ENCODE assay signal across 32 cellular contexts in genomic region chr3:75303676-75304075, GRCh38.
"Had no signal": no experiment of that assay in that cellular context is flagged by ENCODE, and none has a peak within 500 bp of the region (broad histone marks: within the 10 kb centered on the region; RNA-seq: fewer than 3 reads in every experiment).

No MANE protein-coding gene starts in this region.

- H3K4me1 ChIP-seq: adrenal gland, foreskin keratinocyte, gastrocnemius medialis, heart left ventricle had no signal

- H3K36me3 ChIP-seq: adrenal gland, cardiac muscle cell, esophagus muscularis mucosa, gastrocnemius medialis, heart left ventricle had no signal

- DNase-seq: activated CD4-positive, alpha-beta memory T cell treated with anti-CD3 and anti-CD28 coated beads for 36 hours; activated CD4-positive, alpha-beta T cell treated with anti-CD3 and anti-CD28 coated beads for 36 hours; activated CD4-positive, alpha-beta T cell treated with anti-CD3 and anti-CD28 coated beads, Interleukin-2, amount 10 ng/mL, durations not matched to agents 24 days and 14 days; activated CD4-positive, CD25-positive, alpha-beta regulatory T cell; activated CD4-positive, CD25-positive, alpha-beta regulatory T cell treated with anti-CD3 and anti-CD28 coated beads, Interleukin-2, amount 50 U/mL, for 72 hours; activated CD8-positive, alpha-beta memory T cell treated with anti-CD3 and anti-CD28 coated beads, Interleukin-2, amount 10 ng/mL, durations not matched to agents 7 days and 5 days; activated CD8-positive, alpha-beta memory T cell treated with anti-CD3 and anti-CD28 coated beads, Interleukin-2, amount 50 U/mL, for 4 hours; activated CD8-positive, alpha-beta T cell treated with anti-CD3 and anti-CD28 coated beads, Interleukin-2, amount 10 ng/mL, durations not matched to agents 7 days and 5 days; activated effector memory CD4-positive, alpha-beta T cell treated with anti-CD3 and anti-CD28 coated beads, Interleukin-2, amount 50 U/mL, for 16 hours; activated naive CD4-positive, alpha-beta T cell treated with anti-CD3 and anti-CD28 coated beads for 36 hours; activated naive CD8-positive, alpha-beta T cell treated with anti-CD3 and anti-CD28 coated beads for 36 hours; activated naive CD8-positive, alpha-beta T cell treated with anti-CD3 and anti-CD28 coated beads, Interleukin-2, amount 50 U/mL, for 24 hours; activated T-cell treated with anti-CD3 and anti-CD28 coated beads, Interleukin-2, amount 50 U/mL, for 1 hour; activated T-cell treated with anti-CD3 and anti-CD28 coated beads, Interleukin-2, amount 50 U/mL, for 48 hours; adrenal gland; amygdala; aorta; body of pancreas; central memory CD4-positive, alpha-beta T cell; cerebellar nuclear complex; dorsolateral prefrontal cortex; effector memory CD4-positive, alpha-beta T cell; endodermal cell; erythroblast; foreskin keratinocyte; gastrocnemius medialis; glutamatergic neuron; heart left ventricle; T-helper 2 cell had no signal

- H3K9me3 ChIP-seq: adrenal gland, body of pancreas, esophagus muscularis mucosa, gastrocnemius medialis, heart left ventricle had no signal

- H3K4me3 ChIP-seq: adrenal gland, body of pancreas, cardiac muscle cell, coronary artery, dorsolateral prefrontal cortex, esophagus muscularis mucosa, gastrocnemius medialis, heart left ventricle had no signal

- ATAC-seq: activated CD4-positive, alpha-beta T cell treated with anti-CD3 and anti-CD28 coated beads for 36 hours; activated CD8-positive, alpha-beta memory T cell treated with anti-CD3 and anti-CD28 coated beads, Interleukin-2, amount 10 ng/mL, durations not matched to agents 7 days and 5 days; activated CD8-positive, alpha-beta T cell treated with anti-CD3 and anti-CD28 coated beads, Interleukin-2, amount 10 ng/mL, durations not matched to agents 7 days and 5 days; activated naive CD8-positive, alpha-beta T cell treated with anti-CD3 and anti-CD28 coated beads, Interleukin-2, amount 50 U/mL, for 24 hours; body of pancreas; foreskin keratinocyte; gastrocnemius medialis; heart left ventricle had no signal
